ENCODE assay signal across 1 cellular context in genomic region chr19:58475714-58476497, GRCh38.
A peak's percentile ranks its signal among the peaks of the same experiment; 100 is the strongest.
TF ChIP-seq lines count a peak whose summit lies in the region.

Gene ZNF446 (plus strand): TSS chr19:58476352. CDS start chr19:58477219, 867 bp downstream.

TF ChIP-seq in K562, 482 proteins besides CTCF, POLR2A, EP300 and RAD21 (continued from another document and continues in another):
- TF ChIP-seq, protein P1, sequence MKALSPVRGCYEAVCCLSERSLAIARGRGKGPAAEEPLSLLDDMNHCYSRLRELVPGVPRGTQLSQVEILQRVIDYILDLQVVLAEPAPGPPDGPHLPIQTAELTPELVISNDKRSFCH (CRISPR knock-in tag; IDR thresholded peaks at IDR 0.05) = no peak
- TF ChIP-seq, protein P1 (tag; IDR thresholded peaks at IDR 0.05) = 0 out of 2 replicates have a peak, but pooled peaks have one; percentile 33
- TF ChIP-seq ZNF217 (CRISPR knock-in tag; IDR thresholded peaks at IDR 0.05) (no peak), ZNF398 (CRISPR knock-in tag; IDR thresholded peaks at IDR 0.05) (no peak), ZBTB11 (CRISPR knock-in tag; IDR thresholded peaks at IDR 0.05) (peak in 2 of 3 experiments; percentile 61 to 96; a peak in 3 of 6 replicates), ZNF639 (CRISPR knock-in tag; conservative IDR thresholded peaks at IDR 0.05 in 1 of 2, IDR thresholded peaks at IDR 0.05 in 1 of 2) (peak in 1 of 2 experiments; percentile 71; a peak in 1 of 4 replicates), SIX5 (IDR thresholded peaks at IDR 0.05; ENCODE audit: borderline replicate concordance in 1 of 2, insufficient read depth in 1 of 2, low read depth in 1 of 2, low read length in 2 of 2) (peak; percentile 77 to 78; a peak in 3 of 4 replicates), STAT6 (CRISPR knock-in tag; IDR thresholded peaks at IDR 0.05) (peak; percentile 93), MAZ (CRISPR knock-in tag; conservative IDR thresholded peaks at IDR 0.05 in 1 of 2, IDR thresholded peaks at IDR 0.05 in 1 of 2) (peak; percentile 74 to 82; a peak in 3 of 4 replicates), PHF8 (IDR thresholded peaks at IDR 0.05; ENCODE audit: borderline replicate concordance, low read length) (peak; percentile 68; the same call in 1 of the 2 replicates), ZNF592 (IDR thresholded peaks at IDR 0.05) (no peak), RFX1 (IDR thresholded peaks at IDR 0.05) (peak; percentile 96), ZBTB8A (IDR thresholded peaks at IDR 0.05; ENCODE audit: partially characterized antibody) (no peak), KLF13 (tag; IDR thresholded peaks at IDR 0.05; ENCODE audit: borderline replicate concordance, low read depth) (peak; percentile 69; the same call in 1 of the 2 replicates), STAG1 (CRISPR knock-in tag; IDR thresholded peaks at IDR 0.05; ENCODE audit: borderline replicate concordance) (no peak), MXI1 (IDR thresholded peaks at IDR 0.05; ENCODE audit: low read depth, low read length) (peak; percentile 91), ETV6 (IDR thresholded peaks at IDR 0.05; ENCODE audit: borderline replicate concordance in 1 of 2, low read depth in 2 of 2, low read length in 1 of 2) (0 out of 4 replicates have a peak, but pooled peaks of 1 of the 2 experiments have one; percentile 0), ETV6 (CRISPR knock-in tag; IDR thresholded peaks at IDR 0.05; ENCODE audit: borderline replicate concordance) (no peak), ATF1 (CRISPR knock-in tag; IDR thresholded peaks at IDR 0.05) (peak; percentile 46; the same call in 1 of the 2 replicates), ATF1 (tag; IDR thresholded peaks at IDR 0.05) (peak; percentile 95), CBX8 (IDR thresholded peaks at IDR 0.05; ENCODE audit: borderline replicate concordance, extremely low read depth, low read depth, low read length, poor library complexity, severe bottlenecking) (no peak), FOXM1 (IDR thresholded peaks at IDR 0.05; ENCODE audit: low read depth) (no peak), FOXM1 (CRISPR knock-in tag; IDR thresholded peaks at IDR 0.05; ENCODE audit: low read depth) (no peak), CCNT2 (IDR thresholded peaks at IDR 0.05; ENCODE audit: borderline replicate concordance, extremely low read depth, insufficient read length, low read depth, low read length) (peak; percentile 95), ZBTB7A (IDR thresholded peaks at IDR 0.05; ENCODE audit: borderline replicate concordance, control insufficient read depth, low read depth, low read length) (peak; percentile 96), SAFB2 (IDR thresholded peaks at IDR 0.05; ENCODE audit: borderline replicate concordance, low read depth, low read length, severe bottlenecking) (no peak), PTTG1 (tag; IDR thresholded peaks at IDR 0.05; ENCODE audit: low read depth) (no peak), FOXK1 (CRISPR knock-in tag; IDR thresholded peaks at IDR 0.05; ENCODE audit: borderline replicate concordance) (0 out of 2 replicates have a peak, but pooled peaks have one; percentile 79), KDM4B (IDR thresholded peaks at IDR 0.05; ENCODE audit: borderline replicate concordance in 2 of 2, low read depth in 1 of 2) (peak in 1 of 2 experiments; percentile 3; a peak in 1 of 4 replicates), TEAD2 (tag; IDR thresholded peaks at IDR 0.05) (no peak), ELF1 (tag; IDR thresholded peaks at IDR 0.05) (peak; percentile 86), IRF2 (CRISPR knock-in tag; IDR thresholded peaks at IDR 0.05) (no peak), POLR2H (tag; IDR thresholded peaks at IDR 0.05; ENCODE audit: low read depth) (peak; percentile 87), RBM25 (IDR thresholded peaks at IDR 0.05; ENCODE audit: low read depth, low read length, severe bottlenecking) (peak; percentile 66), MYNN (IDR thresholded peaks at IDR 0.05) (peak; percentile 58), MYNN (CRISPR knock-in tag; IDR thresholded peaks at IDR 0.05) (no peak), ETV1 (tag; conservative IDR thresholded peaks at IDR 0.05; ENCODE audit: low read depth) (peak; percentile 67), ZNF431 (CRISPR knock-in tag; IDR thresholded peaks at IDR 0.05) (0 out of 2 replicates have a peak, but pooled peaks have one; percentile 46), KHSRP (IDR thresholded peaks at IDR 0.05) (no peak), HOMEZ (CRISPR knock-in tag; IDR thresholded peaks at IDR 0.05) (no peak), SIN3B (IDR thresholded peaks at IDR 0.05; ENCODE audit: low read depth) (peak; percentile 52; the same call in 1 of the 2 replicates), HNRNPH1 (optimal IDR thresholded peaks at IDR 0.05; ENCODE audit: low read depth, low read length) (no peak), HNRNPL (IDR thresholded peaks at IDR 0.05; ENCODE audit: low read depth, low read length) (peak; percentile 48; the same call in 1 of the 2 replicates), SMARCA4 (IDR thresholded peaks at IDR 0.05) (peak; percentile 17; the same call in 1 of the 2 replicates), TEAD1 (CRISPR knock-in tag; IDR thresholded peaks at IDR 0.05) (peak in 1 of 2 experiments; percentile 66; a peak in 1 of 4 replicates), MED1 (CRISPR knock-in tag; IDR thresholded peaks at IDR 0.05; ENCODE audit: borderline replicate concordance) (no peak), TOE1 (IDR thresholded peaks at IDR 0.05; ENCODE audit: borderline replicate concordance) (no peak), TOE1 (CRISPR knock-in tag; IDR thresholded peaks at IDR 0.05; ENCODE audit: borderline replicate concordance, low read depth) (no peak), FUS (optimal IDR thresholded peaks at IDR 0.05; ENCODE audit: low read depth, low read length) (peak; percentile 85)
- TF ChIP-seq, protein P2, sequence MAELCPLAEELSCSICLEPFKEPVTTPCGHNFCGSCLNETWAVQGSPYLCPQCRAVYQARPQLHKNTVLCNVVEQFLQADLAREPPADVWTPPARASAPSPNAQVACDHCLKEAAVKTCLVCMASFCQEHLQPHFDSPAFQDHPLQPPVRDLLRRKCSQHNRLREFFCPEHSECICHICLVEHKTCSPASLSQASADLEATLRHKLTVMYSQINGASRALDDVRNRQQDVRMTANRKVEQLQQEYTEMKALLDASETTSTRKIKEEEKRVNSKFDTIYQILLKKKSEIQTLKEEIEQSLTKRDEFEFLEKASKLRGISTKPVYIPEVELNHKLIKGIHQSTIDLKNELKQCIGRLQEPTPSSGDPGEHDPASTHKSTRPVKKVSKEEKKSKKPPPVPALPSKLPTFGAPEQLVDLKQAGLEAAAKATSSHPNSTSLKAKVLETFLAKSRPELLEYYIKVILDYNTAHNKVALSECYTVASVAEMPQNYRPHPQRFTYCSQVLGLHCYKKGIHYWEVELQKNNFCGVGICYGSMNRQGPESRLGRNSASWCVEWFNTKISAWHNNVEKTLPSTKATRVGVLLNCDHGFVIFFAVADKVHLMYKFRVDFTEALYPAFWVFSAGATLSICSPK (IDR thresholded peaks at IDR 0.05; ENCODE audit: borderline replicate concordance) = no peak
